1 cellular context compared by ENCODE assay signal in the genomic region with DNA sequence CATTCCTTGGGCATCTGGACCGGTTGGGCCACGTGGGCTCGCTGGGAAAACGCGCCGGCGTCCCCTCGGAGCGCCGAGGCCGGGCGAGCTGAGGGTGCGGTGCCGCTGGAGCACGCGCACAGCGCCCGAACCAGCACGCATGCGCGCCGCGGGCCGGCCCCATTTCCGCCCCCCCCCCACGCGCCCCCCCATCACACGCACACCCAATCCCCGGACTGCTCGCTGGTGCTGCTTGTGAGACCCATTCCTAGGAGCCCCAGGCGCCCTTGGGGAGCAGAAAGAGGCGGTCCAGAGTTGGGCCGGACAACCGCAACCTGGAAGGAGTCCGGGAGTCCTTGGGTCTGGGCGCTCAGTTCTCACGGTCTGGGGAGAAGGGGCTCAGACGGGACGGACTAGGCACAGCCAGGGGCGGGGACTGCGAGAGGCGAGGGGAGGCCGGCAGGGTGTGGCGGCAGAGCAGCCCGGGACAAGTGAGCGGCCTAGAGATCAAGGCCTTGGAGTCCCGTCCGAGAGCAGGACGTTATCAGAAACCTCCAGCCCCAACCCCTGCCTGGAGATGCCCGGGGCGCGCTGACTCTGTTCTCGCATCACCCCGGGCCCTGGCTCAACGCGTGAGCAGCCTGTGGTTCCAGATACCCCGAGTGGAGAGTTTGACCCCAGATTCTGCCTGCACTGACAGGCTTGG.
A peak's percentile ranks its signal among the peaks of the same experiment; 100 is the strongest.
TF ChIP-seq lines count a peak whose summit lies in the region.

No MANE protein-coding gene starts in this region.

TF ChIP-seq in WTC11, 78 proteins besides CTCF, POLR2A, EP300 and RAD21 (continued from another document and continues in another):
- no peak for TF ChIP-seq IRF2 (CRISPR knock-in tag; IDR thresholded peaks at IDR 0.05; ENCODE audit: borderline replicate concordance, low read depth)
- TF ChIP-seq, protein P1, sequence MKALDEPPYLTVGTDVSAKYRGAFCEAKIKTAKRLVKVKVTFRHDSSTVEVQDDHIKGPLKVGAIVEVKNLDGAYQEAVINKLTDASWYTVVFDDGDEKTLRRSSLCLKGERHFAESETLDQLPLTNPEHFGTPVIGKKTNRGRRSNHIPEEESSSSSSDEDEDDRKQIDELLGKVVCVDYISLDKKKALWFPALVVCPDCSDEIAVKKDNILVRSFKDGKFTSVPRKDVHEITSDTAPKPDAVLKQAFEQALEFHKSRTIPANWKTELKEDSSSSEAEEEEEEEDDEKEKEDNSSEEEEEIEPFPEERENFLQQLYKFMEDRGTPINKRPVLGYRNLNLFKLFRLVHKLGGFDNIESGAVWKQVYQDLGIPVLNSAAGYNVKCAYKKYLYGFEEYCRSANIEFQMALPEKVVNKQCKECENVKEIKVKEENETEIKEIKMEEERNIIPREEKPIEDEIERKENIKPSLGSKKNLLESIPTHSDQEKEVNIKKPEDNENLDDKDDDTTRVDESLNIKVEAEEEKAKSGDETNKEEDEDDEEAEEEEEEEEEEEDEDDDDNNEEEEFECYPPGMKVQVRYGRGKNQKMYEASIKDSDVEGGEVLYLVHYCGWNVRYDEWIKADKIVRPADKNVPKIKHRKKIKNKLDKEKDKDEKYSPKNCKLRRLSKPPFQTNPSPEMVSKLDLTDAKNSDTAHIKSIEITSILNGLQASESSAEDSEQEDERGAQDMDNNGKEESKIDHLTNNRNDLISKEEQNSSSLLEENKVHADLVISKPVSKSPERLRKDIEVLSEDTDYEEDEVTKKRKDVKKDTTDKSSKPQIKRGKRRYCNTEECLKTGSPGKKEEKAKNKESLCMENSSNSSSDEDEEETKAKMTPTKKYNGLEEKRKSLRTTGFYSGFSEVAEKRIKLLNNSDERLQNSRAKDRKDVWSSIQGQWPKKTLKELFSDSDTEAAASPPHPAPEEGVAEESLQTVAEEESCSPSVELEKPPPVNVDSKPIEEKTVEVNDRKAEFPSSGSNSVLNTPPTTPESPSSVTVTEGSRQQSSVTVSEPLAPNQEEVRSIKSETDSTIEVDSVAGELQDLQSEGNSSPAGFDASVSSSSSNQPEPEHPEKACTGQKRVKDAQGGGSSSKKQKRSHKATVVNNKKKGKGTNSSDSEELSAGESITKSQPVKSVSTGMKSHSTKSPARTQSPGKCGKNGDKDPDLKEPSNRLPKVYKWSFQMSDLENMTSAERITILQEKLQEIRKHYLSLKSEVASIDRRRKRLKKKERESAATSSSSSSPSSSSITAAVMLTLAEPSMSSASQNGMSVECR (CRISPR knock-in tag; IDR thresholded peaks at IDR 0.05; ENCODE audit: borderline replicate concordance) = 0 out of 2 replicates have a peak, but pooled peaks have one; percentile 53
- TF ChIP-seq, protein P2, sequence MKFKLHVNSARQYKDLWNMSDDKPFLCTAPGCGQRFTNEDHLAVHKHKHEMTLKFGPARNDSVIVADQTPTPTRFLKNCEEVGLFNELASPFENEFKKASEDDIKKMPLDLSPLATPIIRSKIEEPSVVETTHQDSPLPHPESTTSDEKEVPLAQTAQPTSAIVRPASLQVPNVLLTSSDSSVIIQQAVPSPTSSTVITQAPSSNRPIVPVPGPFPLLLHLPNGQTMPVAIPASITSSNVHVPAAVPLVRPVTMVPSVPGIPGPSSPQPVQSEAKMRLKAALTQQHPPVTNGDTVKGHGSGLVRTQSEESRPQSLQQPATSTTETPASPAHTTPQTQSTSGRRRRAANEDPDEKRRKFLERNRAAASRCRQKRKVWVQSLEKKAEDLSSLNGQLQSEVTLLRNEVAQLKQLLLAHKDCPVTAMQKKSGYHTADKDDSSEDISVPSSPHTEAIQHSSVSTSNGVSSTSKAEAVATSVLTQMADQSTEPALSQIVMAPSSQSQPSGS (CRISPR knock-in tag; IDR thresholded peaks at IDR 0.05; ENCODE audit: borderline replicate concordance, low read depth) = no peak
- TF ChIP-seq, protein P3, sequence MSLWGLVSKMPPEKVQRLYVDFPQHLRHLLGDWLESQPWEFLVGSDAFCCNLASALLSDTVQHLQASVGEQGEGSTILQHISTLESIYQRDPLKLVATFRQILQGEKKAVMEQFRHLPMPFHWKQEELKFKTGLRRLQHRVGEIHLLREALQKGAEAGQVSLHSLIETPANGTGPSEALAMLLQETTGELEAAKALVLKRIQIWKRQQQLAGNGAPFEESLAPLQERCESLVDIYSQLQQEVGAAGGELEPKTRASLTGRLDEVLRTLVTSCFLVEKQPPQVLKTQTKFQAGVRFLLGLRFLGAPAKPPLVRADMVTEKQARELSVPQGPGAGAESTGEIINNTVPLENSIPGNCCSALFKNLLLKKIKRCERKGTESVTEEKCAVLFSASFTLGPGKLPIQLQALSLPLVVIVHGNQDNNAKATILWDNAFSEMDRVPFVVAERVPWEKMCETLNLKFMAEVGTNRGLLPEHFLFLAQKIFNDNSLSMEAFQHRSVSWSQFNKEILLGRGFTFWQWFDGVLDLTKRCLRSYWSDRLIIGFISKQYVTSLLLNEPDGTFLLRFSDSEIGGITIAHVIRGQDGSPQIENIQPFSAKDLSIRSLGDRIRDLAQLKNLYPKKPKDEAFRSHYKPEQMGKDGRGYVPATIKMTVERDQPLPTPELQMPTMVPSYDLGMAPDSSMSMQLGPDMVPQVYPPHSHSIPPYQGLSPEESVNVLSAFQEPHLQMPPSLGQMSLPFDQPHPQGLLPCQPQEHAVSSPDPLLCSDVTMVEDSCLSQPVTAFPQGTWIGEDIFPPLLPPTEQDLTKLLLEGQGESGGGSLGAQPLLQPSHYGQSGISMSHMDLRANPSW (CRISPR knock-in tag; conservative IDR thresholded peaks at IDR 0.05; ENCODE audit: low read depth) = no peak
- no peak for TF ChIP-seq CREM (CRISPR knock-in tag; IDR thresholded peaks at IDR 0.05)
- TF ChIP-seq, protein P4, sequence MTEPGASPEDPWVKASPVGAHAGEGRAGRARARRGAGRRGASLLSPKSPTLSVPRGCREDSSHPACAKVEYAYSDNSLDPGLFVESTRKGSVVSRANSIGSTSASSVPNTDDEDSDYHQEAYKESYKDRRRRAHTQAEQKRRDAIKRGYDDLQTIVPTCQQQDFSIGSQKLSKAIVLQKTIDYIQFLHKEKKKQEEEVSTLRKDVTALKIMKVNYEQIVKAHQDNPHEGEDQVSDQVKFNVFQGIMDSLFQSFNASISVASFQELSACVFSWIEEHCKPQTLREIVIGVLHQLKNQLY (CRISPR knock-in tag; IDR thresholded peaks at IDR 0.05) = no peak
- TF ChIP-seq, protein P5, sequence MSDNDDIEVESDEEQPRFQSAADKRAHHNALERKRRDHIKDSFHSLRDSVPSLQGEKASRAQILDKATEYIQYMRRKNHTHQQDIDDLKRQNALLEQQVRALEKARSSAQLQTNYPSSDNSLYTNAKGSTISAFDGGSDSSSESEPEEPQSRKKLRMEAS (CRISPR knock-in tag; IDR thresholded peaks at IDR 0.05) = peak; percentile 86; the same call in 1 of the 2 replicates
- TF ChIP-seq, protein P6, sequence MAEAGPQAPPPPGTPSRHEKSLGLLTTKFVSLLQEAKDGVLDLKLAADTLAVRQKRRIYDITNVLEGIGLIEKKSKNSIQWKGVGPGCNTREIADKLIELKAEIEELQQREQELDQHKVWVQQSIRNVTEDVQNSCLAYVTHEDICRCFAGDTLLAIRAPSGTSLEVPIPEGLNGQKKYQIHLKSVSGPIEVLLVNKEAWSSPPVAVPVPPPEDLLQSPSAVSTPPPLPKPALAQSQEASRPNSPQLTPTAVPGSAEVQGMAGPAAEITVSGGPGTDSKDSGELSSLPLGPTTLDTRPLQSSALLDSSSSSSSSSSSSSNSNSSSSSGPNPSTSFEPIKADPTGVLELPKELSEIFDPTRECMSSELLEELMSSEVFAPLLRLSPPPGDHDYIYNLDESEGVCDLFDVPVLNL (CRISPR knock-in tag; IDR thresholded peaks at IDR 0.05; ENCODE audit: borderline replicate concordance, low read depth) = no peak
- TF ChIP-seq FOXK1 (CRISPR knock-in tag; IDR thresholded peaks at IDR 0.05) = peak; percentile 48; the same call in 1 of the 2 replicates
- TF ChIP-seq ZNF416 (CRISPR knock-in tag; IDR thresholded peaks at IDR 0.05) = no peak
- TF ChIP-seq, protein P7, sequence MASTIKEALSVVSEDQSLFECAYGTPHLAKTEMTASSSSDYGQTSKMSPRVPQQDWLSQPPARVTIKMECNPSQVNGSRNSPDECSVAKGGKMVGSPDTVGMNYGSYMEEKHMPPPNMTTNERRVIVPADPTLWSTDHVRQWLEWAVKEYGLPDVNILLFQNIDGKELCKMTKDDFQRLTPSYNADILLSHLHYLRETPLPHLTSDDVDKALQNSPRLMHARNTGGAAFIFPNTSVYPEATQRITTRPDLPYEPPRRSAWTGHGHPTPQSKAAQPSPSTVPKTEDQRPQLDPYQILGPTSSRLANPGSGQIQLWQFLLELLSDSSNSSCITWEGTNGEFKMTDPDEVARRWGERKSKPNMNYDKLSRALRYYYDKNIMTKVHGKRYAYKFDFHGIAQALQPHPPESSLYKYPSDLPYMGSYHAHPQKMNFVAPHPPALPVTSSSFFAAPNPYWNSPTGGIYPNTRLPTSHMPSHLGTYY (CRISPR knock-in tag; IDR thresholded peaks at IDR 0.05) = no peak
- TF ChIP-seq, protein P8, sequence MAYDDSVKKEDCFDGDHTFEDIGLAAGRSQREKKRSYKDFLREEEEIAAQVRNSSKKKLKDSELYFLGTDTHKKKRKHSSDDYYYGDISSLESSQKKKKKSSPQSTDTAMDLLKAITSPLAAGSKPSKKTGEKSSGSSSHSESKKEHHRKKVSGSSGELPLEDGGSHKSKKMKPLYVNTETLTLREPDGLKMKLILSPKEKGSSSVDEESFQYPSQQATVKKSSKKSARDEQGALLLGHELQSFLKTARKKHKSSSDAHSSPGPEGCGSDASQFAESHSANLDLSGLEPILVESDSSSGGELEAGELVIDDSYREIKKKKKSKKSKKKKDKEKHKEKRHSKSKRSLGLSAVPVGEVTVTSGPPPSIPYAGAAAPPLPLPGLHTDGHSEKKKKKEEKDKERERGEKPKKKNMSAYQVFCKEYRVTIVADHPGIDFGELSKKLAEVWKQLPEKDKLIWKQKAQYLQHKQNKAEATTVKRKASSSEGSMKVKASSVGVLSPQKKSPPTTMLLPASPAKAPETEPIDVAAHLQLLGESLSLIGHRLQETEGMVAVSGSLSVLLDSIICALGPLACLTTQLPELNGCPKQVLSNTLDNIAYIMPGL (CRISPR knock-in tag; IDR thresholded peaks at IDR 0.05) = no peak
- no peak for TF ChIP-seq MYBL2 (CRISPR knock-in tag; IDR thresholded peaks at IDR 0.05)
- no peak for TF ChIP-seq HMGA2 (CRISPR knock-in tag; IDR thresholded peaks at IDR 0.05)
- TF ChIP-seq, protein P9, sequence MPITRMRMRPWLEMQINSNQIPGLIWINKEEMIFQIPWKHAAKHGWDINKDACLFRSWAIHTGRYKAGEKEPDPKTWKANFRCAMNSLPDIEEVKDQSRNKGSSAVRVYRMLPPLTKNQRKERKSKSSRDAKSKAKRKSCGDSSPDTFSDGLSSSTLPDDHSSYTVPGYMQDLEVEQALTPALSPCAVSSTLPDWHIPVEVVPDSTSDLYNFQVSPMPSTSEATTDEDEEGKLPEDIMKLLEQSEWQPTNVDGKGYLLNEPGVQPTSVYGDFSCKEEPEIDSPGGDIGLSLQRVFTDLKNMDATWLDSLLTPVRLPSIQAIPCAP (CRISPR knock-in tag; IDR thresholded peaks at IDR 0.05) = 0 out of 2 replicates have a peak, but pooled peaks have one; percentile 50
- TF ChIP-seq EMX1 (CRISPR knock-in tag; IDR thresholded peaks at IDR 0.05) = no peak
- TF ChIP-seq, protein P10, sequence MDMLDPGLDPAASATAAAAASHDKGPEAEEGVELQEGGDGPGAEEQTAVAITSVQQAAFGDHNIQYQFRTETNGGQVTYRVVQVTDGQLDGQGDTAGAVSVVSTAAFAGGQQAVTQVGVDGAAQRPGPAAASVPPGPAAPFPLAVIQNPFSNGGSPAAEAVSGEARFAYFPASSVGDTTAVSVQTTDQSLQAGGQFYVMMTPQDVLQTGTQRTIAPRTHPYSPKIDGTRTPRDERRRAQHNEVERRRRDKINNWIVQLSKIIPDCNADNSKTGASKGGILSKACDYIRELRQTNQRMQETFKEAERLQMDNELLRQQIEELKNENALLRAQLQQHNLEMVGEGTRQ (CRISPR knock-in tag; IDR thresholded peaks at IDR 0.05) = 0 out of 2 replicates have a peak, but pooled peaks have one; percentile 21
- TF ChIP-seq KAT7 (CRISPR knock-in tag; IDR thresholded peaks at IDR 0.05; ENCODE audit: borderline replicate concordance) = no peak
- TF ChIP-seq, protein P11, sequence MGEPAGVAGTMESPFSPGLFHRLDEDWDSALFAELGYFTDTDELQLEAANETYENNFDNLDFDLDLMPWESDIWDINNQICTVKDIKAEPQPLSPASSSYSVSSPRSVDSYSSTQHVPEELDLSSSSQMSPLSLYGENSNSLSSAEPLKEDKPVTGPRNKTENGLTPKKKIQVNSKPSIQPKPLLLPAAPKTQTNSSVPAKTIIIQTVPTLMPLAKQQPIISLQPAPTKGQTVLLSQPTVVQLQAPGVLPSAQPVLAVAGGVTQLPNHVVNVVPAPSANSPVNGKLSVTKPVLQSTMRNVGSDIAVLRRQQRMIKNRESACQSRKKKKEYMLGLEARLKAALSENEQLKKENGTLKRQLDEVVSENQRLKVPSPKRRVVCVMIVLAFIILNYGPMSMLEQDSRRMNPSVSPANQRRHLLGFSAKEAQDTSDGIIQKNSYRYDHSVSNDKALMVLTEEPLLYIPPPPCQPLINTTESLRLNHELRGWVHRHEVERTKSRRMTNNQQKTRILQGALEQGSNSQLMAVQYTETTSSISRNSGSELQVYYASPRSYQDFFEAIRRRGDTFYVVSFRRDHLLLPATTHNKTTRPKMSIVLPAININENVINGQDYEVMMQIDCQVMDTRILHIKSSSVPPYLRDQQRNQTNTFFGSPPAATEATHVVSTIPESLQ (CRISPR knock-in tag; IDR thresholded peaks at IDR 0.05) = no peak
- no peak for TF ChIP-seq NR3C1 (CRISPR knock-in tag; conservative IDR thresholded peaks at IDR 0.05; ENCODE audit: low read depth)
- peak; percentile 87; the same call in 1 of the 2 replicates for TF ChIP-seq FOXP1 (CRISPR knock-in tag; IDR thresholded peaks at IDR 0.05; ENCODE audit: borderline replicate concordance)
- TF ChIP-seq, protein P12, sequence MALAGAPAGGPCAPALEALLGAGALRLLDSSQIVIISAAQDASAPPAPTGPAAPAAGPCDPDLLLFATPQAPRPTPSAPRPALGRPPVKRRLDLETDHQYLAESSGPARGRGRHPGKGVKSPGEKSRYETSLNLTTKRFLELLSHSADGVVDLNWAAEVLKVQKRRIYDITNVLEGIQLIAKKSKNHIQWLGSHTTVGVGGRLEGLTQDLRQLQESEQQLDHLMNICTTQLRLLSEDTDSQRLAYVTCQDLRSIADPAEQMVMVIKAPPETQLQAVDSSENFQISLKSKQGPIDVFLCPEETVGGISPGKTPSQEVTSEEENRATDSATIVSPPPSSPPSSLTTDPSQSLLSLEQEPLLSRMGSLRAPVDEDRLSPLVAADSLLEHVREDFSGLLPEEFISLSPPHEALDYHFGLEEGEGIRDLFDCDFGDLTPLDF (CRISPR knock-in tag; IDR thresholded peaks at IDR 0.05) = no peak
- TF ChIP-seq NFE2L1 (CRISPR knock-in tag; IDR thresholded peaks at IDR 0.05) = 0 out of 2 replicates have a peak, but pooled peaks have one; percentile 29
- TF ChIP-seq TP53 (CRISPR knock-in tag; IDR thresholded peaks at IDR 0.05) = no peak
- TF ChIP-seq, protein P13, sequence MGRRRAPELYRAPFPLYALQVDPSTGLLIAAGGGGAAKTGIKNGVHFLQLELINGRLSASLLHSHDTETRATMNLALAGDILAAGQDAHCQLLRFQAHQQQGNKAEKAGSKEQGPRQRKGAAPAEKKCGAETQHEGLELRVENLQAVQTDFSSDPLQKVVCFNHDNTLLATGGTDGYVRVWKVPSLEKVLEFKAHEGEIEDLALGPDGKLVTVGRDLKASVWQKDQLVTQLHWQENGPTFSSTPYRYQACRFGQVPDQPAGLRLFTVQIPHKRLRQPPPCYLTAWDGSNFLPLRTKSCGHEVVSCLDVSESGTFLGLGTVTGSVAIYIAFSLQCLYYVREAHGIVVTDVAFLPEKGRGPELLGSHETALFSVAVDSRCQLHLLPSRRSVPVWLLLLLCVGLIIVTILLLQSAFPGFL (CRISPR knock-in tag; IDR thresholded peaks at IDR 0.05; ENCODE audit: borderline replicate concordance) = no peak
- TF ChIP-seq, protein P14, sequence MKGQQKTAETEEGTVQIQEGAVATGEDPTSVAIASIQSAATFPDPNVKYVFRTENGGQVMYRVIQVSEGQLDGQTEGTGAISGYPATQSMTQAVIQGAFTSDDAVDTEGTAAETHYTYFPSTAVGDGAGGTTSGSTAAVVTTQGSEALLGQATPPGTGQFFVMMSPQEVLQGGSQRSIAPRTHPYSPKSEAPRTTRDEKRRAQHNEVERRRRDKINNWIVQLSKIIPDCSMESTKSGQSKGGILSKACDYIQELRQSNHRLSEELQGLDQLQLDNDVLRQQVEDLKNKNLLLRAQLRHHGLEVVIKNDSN (CRISPR knock-in tag; IDR thresholded peaks at IDR 0.05) = peak; percentile 65; the same call in 1 of the 2 replicates
